ENCODE assay signal across 8 cellular contexts in genomic region chr12:26124491-26125450, GRCh38. TPM values are rescaled to one million over a fixed set of nuclear protein-coding genes. Genes with fewer than 3 reads are reported as not detected.
DNase-seq lines count a peak whose midpoint lies in the region; ATAC-seq and TF ChIP-seq lines count a peak whose summit lies in the region.

Gene BHLHE41 (minus strand): TSS chr12:26125037. CDS start chr12:26124779, 258 bp downstream.

- peak within 1 kb of the TSS; percentile 38 to 84 (median 68) for H3K4me3 ChIP-seq in heart left ventricle

- H3K27ac ChIP-seq in heart left ventricle: peak within 1 kb of the TSS; percentile 76 to 98 (median 95)

- peaks cover 0 to 36% (median 22%) of the 10 kb centered on the region in 12 donors for H3K4me1 ChIP-seq in heart left ventricle

- 1 to 3% (median 3%) methylated on average over 32 to 54 of the region's 55 CpGs for WGBS in heart left ventricle, 4 donors

- TF ChIP-seq CTCF in heart left ventricle (IDR thresholded peaks at IDR 0.05): peak in 1 of 12 donors; percentile 12

- TF ChIP-seq POLR2A in heart left ventricle (IDR thresholded peaks at IDR 0.05): peak in 1 of 2 donors; percentile 39

- no peaks in the 10 kb centered on the region for H3K9me3 ChIP-seq in heart left ventricle

- peaks cover 79% of the 10 kb centered on the region for H3K27me3 Mint-ChIP-seq in activated naive CD8-positive, alpha-beta T cell treated with anti-CD3 and anti-CD28 coated beads, Interleukin-2, amount 50 U/mL, for 24 hours

- ATAC-seq in activated naive CD8-positive, alpha-beta T cell treated with anti-CD3 and anti-CD28 coated beads, Interleukin-2, amount 50 U/mL, for 24 hours: no peak
- peak; percentile 48 to 66 (median 57) for ATAC-seq in heart left ventricle
- no peak for ATAC-seq in HG03039 (IDR thresholded peaks at IDR 0.05; ENCODE audit: unreplicated experiment)

- no peak within 1 kb of the TSS for H3K27ac Mint-ChIP-seq in activated naive CD8-positive, alpha-beta T cell treated with anti-CD3 and anti-CD28 coated beads, Interleukin-2, amount 50 U/mL, for 24 hours

- no peaks in the 10 kb centered on the region for H3K36me3 ChIP-seq in heart left ventricle

- H3K4me1 Mint-ChIP-seq in activated naive CD8-positive, alpha-beta T cell treated with anti-CD3 and anti-CD28 coated beads, Interleukin-2, amount 50 U/mL, for 24 hours: peaks cover 25% of the 10 kb centered on the region

- DNase-seq in DMS53 (lab: John Stamatoyannopoulos, UW): peak; percentile 93
- no peak for DNase-seq in DMS53 treated with DMSO at 0.1 percent for 48 hours (lab: John Stamatoyannopoulos, UW; ENCODE audit: unreplicated experiment)
- DNase-seq in M059J (ENCODE audit: low read depth): peak; percentile 77
- DNase-seq in activated naive CD8-positive, alpha-beta T cell treated with anti-CD3 and anti-CD28 coated beads, Interleukin-2, amount 50 U/mL, for 24 hours: no peak
- peak; percentile 78 to 92 (median 85) for DNase-seq in heart left ventricle
- DNase-seq in nucleus accumbens (lab: John Stamatoyannopoulos, UW): peak in 55 of 56 donors; percentile 52 to 97 (median 87)
- DNase-seq in NCI-H128 (lab: John Stamatoyannopoulos, UW; ENCODE audit: unreplicated experiment): no peak

- intact Hi-C loops in heart left ventricle (cut with DNase I): loop anchor here in 9 of 10 donors (1.0 to 10.0 kb wide), 13 partner anchors 10 to 530 kb away; partner anchors contain the start of gene SSPN (in 5 of the 9)

- H3K9me3 Mint-ChIP-seq in activated naive CD8-positive, alpha-beta T cell treated with anti-CD3 and anti-CD28 coated beads, Interleukin-2, amount 50 U/mL, for 24 hours: no peaks in the 10 kb centered on the region

- H3K27me3 ChIP-seq in heart left ventricle: peaks cover 0 to 49% (median 0%) of the 10 kb centered on the region in 9 donors

- no peaks in the 10 kb centered on the region for H3K36me3 Mint-ChIP-seq in activated naive CD8-positive, alpha-beta T cell treated with anti-CD3 and anti-CD28 coated beads, Interleukin-2, amount 50 U/mL, for 24 hours (ENCODE audit: low read depth)

- peak within 1 kb of the TSS; percentile 81 for H3K4me3 Mint-ChIP-seq in activated naive CD8-positive, alpha-beta T cell treated with anti-CD3 and anti-CD28 coated beads, Interleukin-2, amount 50 U/mL, for 24 hours

RNA-seq across cellular contexts. Expression of gene BHLHE41, which starts in this region (rescaled TPM):
- 5.0 and 7.4 TPM in 2 replicates for total RNA-seq in M059J (2014; rRNA removed; shearing (Covaris generic))
- 10 to 100 TPM in 7 of 9 donors, 1 to 10 TPM in 2; 8.3 to 66.0 (median 32.2) TPM for total RNA-seq in heart left ventricle
- 1 to 10 TPM; 6.8 to 8.8 TPM for polyA plus RNA-seq in heart left ventricle

Comparison
In these comparisons a context has a peak if more than half of its experiments do, and no peak if none do; other contexts are left out.
1. DNase-seq: peak in DMS53 (single experiment), M059J (single experiment), heart left ventricle (5 of 5) and nucleus accumbens (55 of 56); none in DMS53 treated with DMSO at 0.1 percent for 48 hours (single experiment), activated naive CD8-positive, alpha-beta T cell treated with anti-CD3 and anti-CD28 coated beads, Interleukin-2, amount 50 U/mL, for 24 hours (single experiment) and NCI-H128 (single experiment).
2. ATAC-seq: peak in heart left ventricle (4 of 4); none in activated naive CD8-positive, alpha-beta T cell treated with anti-CD3 and anti-CD28 coated beads, Interleukin-2, amount 50 U/mL, for 24 hours (single experiment) and HG03039 (single experiment).